Comparison of ENCODE assay signal across 24 cellular contexts in genomic region chr2:112783187-112783721, GRCh38. TPM values are rescaled to one million over a fixed set of nuclear protein-coding genes. Genes with fewer than 3 reads are reported as not detected.
DNase-seq lines count a peak whose midpoint lies in the region; ATAC-seq, FAIRE-seq and TF ChIP-seq lines count a peak whose summit lies in the region.
"Had no signal": no experiment of that assay in that cellular context is flagged by ENCODE, and none has a peak within 500 bp of the region (broad histone marks: within the 10 kb centered on the region; RNA-seq: fewer than 3 reads in every experiment).

No MANE protein-coding gene starts in this region.

- H3K36me3 ChIP-seq in OCI-LY3 (replicated peaks; ENCODE audit: low read depth, low read length) = peaks cover 6% of the 10 kb centered on the region
- H3K36me3 ChIP-seq in smooth muscle cell (ENCODE audit: low read depth) = no peaks in the 10 kb centered on the region
- H3K36me3 ChIP-seq: BE2C, left ventricle myocardium inferior, pancreas, thoracic aorta had no signal

- no peaks in the 10 kb centered on the region for H3F3A ChIP-seq in smooth muscle cell (ENCODE audit: low read depth)

- TF ChIP-seq CTCF in OCI-LY3 (IDR thresholded peaks at IDR 0.05; ENCODE audit: low read depth, low read length) = no peak
- TF ChIP-seq CTCF in smooth muscle cell (IDR thresholded peaks at IDR 0.05; ENCODE audit: borderline replicate concordance, insufficient read depth, poor library complexity, severe bottlenecking) = no peak

- no peak for DNase-seq in GM12891 (ENCODE audit: insufficient read length, low spot score)
- peak; percentile 84 for DNase-seq in dermis blood vessel endothelial cell
- no peak for DNase-seq in smooth muscle cell (lab: John Stamatoyannopoulos, UW; ENCODE audit: unreplicated experiment)
- DNase-seq in cerebellum (ENCODE audit: low spot score) = no peak
- DNase-seq: activated CD4-positive, alpha-beta T cell treated with anti-CD3 and anti-CD28 coated beads for 4 hours; activated T-cell treated with anti-CD3 and anti-CD28 coated beads, Interleukin-2, amount 50 U/mL, for 1 hour; BE2C; DMS 273 treated with DMSO at 0.1 percent for 48 hours; H7; left ventricle myocardium inferior; NCI-H146; NCI-H345; NK-92 treated with Interleukin-12 subunit alpha and Interleukin-12 subunit beta, amount 100 ng/mL, for 24 hours; pancreas; SHP77; stimulated activated CD4-positive, alpha-beta T cell treated with anti-CD3 and anti-CD28 coated beads, Interleukin-2, amount 100 ng/mL, for 48 hours; T-helper 9 cell had no signal

- H3K9me3 ChIP-seq in OCI-LY3 (ENCODE audit: insufficient read depth, low read length) = no peaks in the 10 kb centered on the region
- H3K9me3 ChIP-seq in smooth muscle cell (replicated peaks; ENCODE audit: low read depth) = no peaks in the 10 kb centered on the region
- H3K9me3 ChIP-seq: BE2C, left ventricle myocardium inferior, pancreas, thoracic aorta had no signal

- H3K4me1 ChIP-seq in OCI-LY3 (ENCODE audit: low read length) (peaks cover 39% of the 10 kb centered on the region), smooth muscle cell (ENCODE audit: low read depth) (peaks cover 18% of the 10 kb centered on the region)
- H3K4me1 ChIP-seq: BE2C, pancreas had no signal

- H3K9ac ChIP-seq in OCI-LY3 (ENCODE audit: low read length) (peak overlapping the region; percentile 46), smooth muscle cell (ENCODE audit: low read depth) (no peak overlapping the region)

- 98% methylated on average over 3 of the region's 3 CpGs for WGBS in smooth muscle cell (ENCODE audit: low lambda C conversion rate)

- FAIRE-seq in GM12891 (lab: Jason Lieb, UNC) = peak; percentile 88
- FAIRE-seq: frontal cortex, pancreas had no signal

- H3K27me3 ChIP-seq in OCI-LY3 (ENCODE audit: low read depth, low read length) (no peaks in the 10 kb centered on the region), smooth muscle cell (ENCODE audit: low read depth) (no peaks in the 10 kb centered on the region)
- H3K27me3 ChIP-seq: BE2C, pancreas had no signal

- no peak for ATAC-seq in GM21526 (IDR thresholded peaks at IDR 0.05; ENCODE audit: low FRiP score, unreplicated experiment)
- ATAC-seq in HG03571 (IDR thresholded peaks at IDR 0.05; ENCODE audit: unreplicated experiment) = no peak

- TF ChIP-seq POLR2A in GM12891 (IDR thresholded peaks at IDR 0.05; ENCODE audit: low read depth, low read length) = no peak

- H3K4me3 ChIP-seq in OCI-LY3 (ENCODE audit: low read length) (peak overlapping the region; percentile 51), smooth muscle cell (peak overlapping the region; percentile 34)
- H3K4me3 ChIP-seq: left ventricle myocardium inferior, pancreas, thoracic aorta had no signal

- H2AFZ ChIP-seq in OCI-LY3 (ENCODE audit: low read depth, low read length) (peak overlapping the region; percentile 44), smooth muscle cell (ENCODE audit: low read depth) (no peak overlapping the region)

- H3K27ac ChIP-seq in OCI-LY3 (ENCODE audit: low read length) (peak overlapping the region; percentile 86), smooth muscle cell (ENCODE audit: low read depth) (no peak overlapping the region)
- H3K27ac ChIP-seq: left ventricle myocardium inferior, pancreas, thoracic aorta had no signal

- H3K4me2 ChIP-seq in OCI-LY3 (ENCODE audit: low read length) (peak overlapping the region; percentile 69), smooth muscle cell (peak overlapping the region; percentile 80)

- H4K20me1 ChIP-seq in OCI-LY3 (ENCODE audit: insufficient read depth, low read length) (no peaks in the 10 kb centered on the region), smooth muscle cell (ENCODE audit: low read depth) (no peaks in the 10 kb centered on the region)

- H3K79me2 ChIP-seq in OCI-LY3 (ENCODE audit: low read length) (no peaks in the 10 kb centered on the region), smooth muscle cell (ENCODE audit: low read depth) (no peaks in the 10 kb centered on the region)

TF ChIP-seq in GM12891, 5 proteins besides CTCF, POLR2A, EP300 and RAD21:
- no peak for TF ChIP-seq SPI1 (IDR thresholded peaks at IDR 0.05; ENCODE audit: low read depth, low read length)
- no peak for TF ChIP-seq POU2F2 (IDR thresholded peaks at IDR 0.05; ENCODE audit: low read depth, low read length)
- TF ChIP-seq PAX5 (IDR thresholded peaks at IDR 0.05; ENCODE audit: insufficient read depth, low read length, severe bottlenecking) = no peak
- TF ChIP-seq POLR2AphosphoS5 (IDR thresholded peaks at IDR 0.05; ENCODE audit: low read depth, low read length) = no peak
- TF ChIP-seq TAF1 (IDR thresholded peaks at IDR 0.05; ENCODE audit: low read depth, low read length) = no peak

RNA-seq across cellular contexts. Expression of gene IL1A, which starts 1.0 kb away (rescaled TPM):
- polyA plus RNA-seq in GM12891 (2012; ENCODE audit: low read depth, missing spikeins) = 1.1 TPM
- total RNA-seq in dermis blood vessel endothelial cell (under 0.01 and 0.19 TPM in 2 replicates), smooth muscle cell (3.4 and 6.4 TPM in 2 replicates), cerebellum (0.09 TPM)
- polyA plus RNA-seq in smooth muscle cell = 1.4 and 5.1 TPM in 2 replicates
- total RNA-seq: cardiac septum, left ventricle myocardium inferior, myocyte had no signal

RNA-seq across cellular contexts. Expression of gene CKAP2L, which starts 18.8 kb away (rescaled TPM):
- 6.7 TPM for polyA plus RNA-seq in GM12891 (2012; ENCODE audit: low read depth, missing spikeins)
- total RNA-seq in dermis blood vessel endothelial cell (2.4 and 12.8 TPM in 2 replicates), smooth muscle cell (7.8 and 16.7 TPM in 2 replicates), cerebellum (7.0 TPM)
- polyA plus RNA-seq in smooth muscle cell = 5.1 and 6.6 TPM in 2 replicates

RNA-seq across cellular contexts. Expression of gene IL1B, which starts 53.3 kb away (rescaled TPM):
- polyA plus RNA-seq in GM12891 (2012; ENCODE audit: low read depth, missing spikeins) = 0.22 TPM
- 0.14 and 0.17 TPM in 2 replicates for total RNA-seq in dermis blood vessel endothelial cell
- total RNA-seq in smooth muscle cell = not detected in 2 replicates
- not detected in 2 replicates for polyA plus RNA-seq in smooth muscle cell
- 1.1 TPM for total RNA-seq in cerebellum
- total RNA-seq: H7, myocyte had no signal
